11 cellular contexts compared by ENCODE assay signal in the genomic region with DNA sequence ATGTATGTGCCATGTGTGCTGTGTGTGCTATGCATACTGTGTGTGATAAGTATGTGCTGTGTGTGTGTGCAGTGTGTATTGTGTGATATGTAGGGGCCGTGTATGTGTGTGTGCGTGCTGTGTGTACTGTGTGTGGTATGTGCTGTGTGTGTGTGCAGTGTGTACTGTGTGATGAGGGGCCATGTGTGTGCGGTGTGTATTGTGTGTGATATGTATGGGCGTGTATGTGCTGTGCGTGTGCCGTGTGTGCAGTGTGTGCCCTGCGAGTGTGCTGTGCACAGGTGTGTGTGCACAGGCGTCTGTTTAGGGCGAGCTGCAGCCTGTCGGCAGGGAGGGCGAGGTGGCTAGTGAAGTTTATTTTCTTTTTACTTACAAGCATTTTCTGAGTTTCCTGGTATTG.
"Had no signal": no experiment of that assay in that cellular context is flagged by ENCODE, and none has a peak within 500 bp of the region (broad histone marks: within the 10 kb centered on the region; RNA-seq: fewer than 3 reads in every experiment).

No MANE protein-coding gene starts in this region.

- H3K9me3 ChIP-seq: left lung, neutrophil, suprapubic skin, uterus had no signal

- H3K4me3 ChIP-seq: left lung, suprapubic skin, uterus had no signal

- DNase-seq: activated gamma-delta T cell; aorta; foreskin melanocyte; mesendoderm; stimulated activated CD4-positive, alpha-beta T cell treated with anti-CD3 and anti-CD28 coated beads, Interleukin-2, amount 100 ng/mL, for 48 hours; stimulated activated naive CD8-positive, alpha-beta T cell treated with anti-CD3 and anti-CD28 coated beads, Interleukin-15, Interleukin-2, amounts not matched to agents 100 U/mL and 50 U/mL, for 24 hours; uterus had no signal

- H3K4me1 ChIP-seq: left lung, uterus had no signal

- H3K36me3 ChIP-seq: left lung, neutrophil, uterus had no signal

- H3K27ac ChIP-seq: left lung, neutrophil, suprapubic skin, uterus had no signal

- ATAC-seq: left lung; sciatic nerve; stimulated activated naive CD8-positive, alpha-beta T cell treated with anti-CD3 and anti-CD28 coated beads, Interleukin-15, Interleukin-2, amounts not matched to agents 100 U/mL and 50 U/mL, for 24 hours had no signal

- H3K27me3 ChIP-seq: suprapubic skin, uterus had no signal
